Comparison of ENCODE assay signal across 8 cellular contexts in the genomic region with DNA sequence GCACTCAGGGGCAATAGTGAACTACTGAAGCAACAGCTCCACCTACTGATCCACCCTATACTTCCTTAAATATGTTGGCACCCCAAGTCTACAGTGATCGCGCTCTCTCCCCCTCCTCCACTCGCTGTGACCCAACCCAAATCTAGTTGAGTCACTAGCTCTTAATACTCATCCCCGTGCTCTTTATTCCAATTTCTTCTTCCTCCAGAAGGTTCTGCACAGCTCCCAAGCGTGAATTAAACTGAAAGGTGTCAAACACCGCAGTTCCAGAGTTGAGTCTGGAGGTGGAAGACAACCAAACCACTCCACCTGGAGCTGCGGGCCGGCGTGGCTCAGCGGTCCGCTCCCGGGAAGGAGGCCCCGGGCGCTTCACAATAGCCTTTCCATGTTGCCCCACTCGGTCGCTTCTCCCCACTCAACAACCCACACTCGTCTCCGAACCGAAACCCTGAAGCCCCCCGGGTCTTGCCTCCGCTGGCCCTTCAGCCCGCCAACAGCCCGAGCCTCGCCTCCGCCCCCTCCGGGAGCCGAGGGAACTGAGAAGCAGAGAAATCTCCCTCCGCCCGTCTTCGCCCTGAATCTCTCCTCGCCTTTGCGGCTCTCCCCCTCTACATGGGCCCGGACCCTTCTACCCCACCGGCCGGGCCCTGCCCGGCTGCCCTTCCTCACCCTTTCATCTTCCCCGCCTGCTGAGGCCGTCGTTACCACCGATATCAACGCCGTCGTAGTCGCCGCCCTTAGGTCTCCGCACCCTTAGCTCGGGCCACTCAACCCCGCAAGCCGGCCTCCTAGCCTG. TPM values are rescaled to one million over a fixed set of nuclear protein-coding genes. Genes with fewer than 3 reads are reported as not detected.
DNase-seq lines count a peak whose midpoint lies in the region; ATAC-seq and TF ChIP-seq lines count a peak whose summit lies in the region.

No MANE protein-coding gene starts in this region.

- peak; percentile 57 to 70 for TF ChIP-seq CTCF in fibroblast of lung (conservative IDR thresholded peaks at IDR 0.05 in 1 of 2, IDR thresholded peaks at IDR 0.05 in 1 of 2; ENCODE audit: low read depth in 1 of 2, low read length in 2 of 2)

- peaks cover 58 to 74% of the 10 kb centered on the region in 2 donors for H3K4me1 Mint-ChIP-seq in natural killer cell treated with Interleukin-12 subunit alpha and Interleukin-12 subunit beta and Interleukin-15 and Interleukin-18, amount 100 ng/mL, for 72 hours (ENCODE audit: low read depth in 2 of 2)

- DNase-seq in DMS53 treated with DMSO at 0.1 percent for 48 hours (lab: John Stamatoyannopoulos, UW; ENCODE audit: unreplicated experiment), result peak; percentile 56
- DNase-seq in GOT3 (lab: John Stamatoyannopoulos, UW), result peak; percentile 31
- peak; percentile 89 for DNase-seq in LHCN-M2 (ENCODE audit: low read depth)
- peak; percentile 98 for DNase-seq in RKO (ENCODE audit: low spot score)
- DNase-seq in activated T-helper 1 cell treated with anti-CD3 and anti-CD28 coated beads, Interleukin-2, amount 50 U/mL, for 16 hours (ENCODE audit: low read depth in 1 of 2, low spot score in 1 of 2), result peak; percentile 36 to 60
- peak; percentile 89 to 93 for DNase-seq in fibroblast of lung (ENCODE audit: low read depth in 2 of 2)
- DNase-seq in natural killer cell treated with Interleukin-12 subunit alpha and Interleukin-12 subunit beta and Interleukin-15 and Interleukin-18, amount 100 ng/mL, for 72 hours (ENCODE audit: low spot score), result peak; percentile 79
- peak; percentile 73 for DNase-seq in stimulated activated naive CD8-positive, alpha-beta T cell treated with anti-CD3 and anti-CD28 coated beads, Interleukin-15, Interleukin-2, amounts not matched to agents 100 U/mL and 50 U/mL, for 24 hours

- peaks cover 88% of the 10 kb centered on the region for H3K79me2 ChIP-seq in fibroblast of lung (ENCODE audit: control insufficient read depth, insufficient read depth, low read length)

- peak overlapping the region; percentile 71 to 100 (median 90) for H3K4me3 ChIP-seq in fibroblast of lung (replicated peaks in 1 of 4; ENCODE audit: control extremely low read depth in 1 of 4, insufficient read depth in 1 of 4, low read depth in 3 of 4, low read length in 4 of 4)

- peaks cover 7% of the 10 kb centered on the region for H3K36me3 Mint-ChIP-seq in natural killer cell treated with Interleukin-12 subunit alpha and Interleukin-12 subunit beta and Interleukin-15 and Interleukin-18, amount 100 ng/mL, for 72 hours

- H4K20me1 ChIP-seq in fibroblast of lung (ENCODE audit: control insufficient read depth, extremely low read depth, insufficient read depth, low read length), result peaks cover 3% of the 10 kb centered on the region

- H3K4me3 Mint-ChIP-seq in natural killer cell treated with Interleukin-12 subunit alpha and Interleukin-12 subunit beta and Interleukin-15 and Interleukin-18, amount 100 ng/mL, for 72 hours, result peak overlapping the region; percentile 95

- H3K27me3 ChIP-seq in fibroblast of lung (ENCODE audit: control insufficient read depth, insufficient read depth, low read length), result no peaks in the 10 kb centered on the region

- no peaks in the 10 kb centered on the region for H3K9me3 Mint-ChIP-seq in natural killer cell treated with Interleukin-12 subunit alpha and Interleukin-12 subunit beta and Interleukin-15 and Interleukin-18, amount 100 ng/mL, for 72 hours

- peaks cover 7% of the 10 kb centered on the region for H3K4me1 ChIP-seq in fibroblast of lung (ENCODE audit: control insufficient read depth, extremely low read depth, insufficient read depth, low read length)

- H3K9ac ChIP-seq in fibroblast of lung (ENCODE audit: insufficient read depth, low read length), result peak overlapping the region; percentile 96

- H3K27ac Mint-ChIP-seq in natural killer cell treated with Interleukin-12 subunit alpha and Interleukin-12 subunit beta and Interleukin-15 and Interleukin-18, amount 100 ng/mL, for 72 hours, result peak overlapping the region; percentile 99 to 100

- peak; percentile 78 to 80 for ATAC-seq in natural killer cell treated with Interleukin-12 subunit alpha and Interleukin-12 subunit beta and Interleukin-15 and Interleukin-18, amount 100 ng/mL, for 72 hours
- peak; percentile 74 for ATAC-seq in stimulated activated naive CD8-positive, alpha-beta T cell treated with anti-CD3 and anti-CD28 coated beads, Interleukin-15, Interleukin-2, amounts not matched to agents 100 U/mL and 50 U/mL, for 24 hours

- peak overlapping the region; percentile 100 for H3K27ac ChIP-seq in fibroblast of lung (ENCODE audit: insufficient read depth, low read length)

- no peaks in the 10 kb centered on the region for H3K27me3 Mint-ChIP-seq in natural killer cell treated with Interleukin-12 subunit alpha and Interleukin-12 subunit beta and Interleukin-15 and Interleukin-18, amount 100 ng/mL, for 72 hours

- peak overlapping the region; percentile 29 for H2AFZ ChIP-seq in fibroblast of lung (ENCODE audit: low read length)

- peak overlapping the region; percentile 76 for H3K4me2 ChIP-seq in fibroblast of lung (ENCODE audit: extremely low read depth, insufficient read depth, low read length)

- H3K36me3 ChIP-seq in fibroblast of lung (ENCODE audit: control insufficient read depth, insufficient read depth, low read length), result no peaks in the 10 kb centered on the region

- no peaks in the 10 kb centered on the region for H3K9me3 ChIP-seq in fibroblast of lung (ENCODE audit: control insufficient read depth, insufficient read depth, low read depth, low read length)

RNA-seq across cellular contexts. Expression of a gene that starts 0.6 kb away (rescaled TPM):
- total RNA-seq in LHCN-M2 (2014; rRNA removed) (204 and 247 TPM in 2 replicates), fibroblast of lung (232 and 252 TPM in 2 replicates)
- polyA plus RNA-seq in LHCN-M2 (2012), result 66.7 TPM
- polyA plus RNA-seq in fibroblast of lung, result 150 and 189 TPM in 2 replicates
- polyA plus RNA-seq in fibroblast of lung (2012), result 119 and 178 TPM in 2 replicates
- polyA minus RNA-seq in fibroblast of lung (ENCODE audit: low replicate concordance), result 18.6 and 22.7 TPM in 2 replicates
- 10 to 100 TPM; 97.3 to 98.0 TPM for total RNA-seq in natural killer cell treated with Interleukin-12 subunit alpha and Interleukin-12 subunit beta and Interleukin-15 and Interleukin-18, amount 100 ng/mL, for 72 hours

RNA-seq across cellular contexts. Expression of a gene that starts 1.4 kb away (rescaled TPM):
- total RNA-seq in LHCN-M2 (2014; rRNA removed) (54.8 and 59.2 TPM in 2 replicates), fibroblast of lung (125 and 213 TPM in 2 replicates)
- 21.6 TPM for polyA plus RNA-seq in LHCN-M2 (2012)
- 75.7 and 80.6 TPM in 2 replicates for polyA plus RNA-seq in fibroblast of lung
- polyA plus RNA-seq in fibroblast of lung (2012), result 50.8 and 52.2 TPM in 2 replicates
- polyA minus RNA-seq in fibroblast of lung (ENCODE audit: low replicate concordance), result 22.9 and 28.1 TPM in 2 replicates
- total RNA-seq in natural killer cell treated with Interleukin-12 subunit alpha and Interleukin-12 subunit beta and Interleukin-15 and Interleukin-18, amount 100 ng/mL, for 72 hours, result 10 to 100 TPM; 44.7 to 76.8 TPM

RNA-seq across cellular contexts. Expression of a gene that starts 49.0 kb away (rescaled TPM):
- 8.3 and 11.9 TPM in 2 replicates for total RNA-seq in LHCN-M2 (2014; rRNA removed)
- 2.4 TPM for polyA plus RNA-seq in LHCN-M2 (2012)
- total RNA-seq in fibroblast of lung, result 5.9 and 8.9 TPM in 2 replicates
- polyA plus RNA-seq in fibroblast of lung, result 13.0 and 15.8 TPM in 2 replicates
- 3.3 and 4.9 TPM in 2 replicates for polyA plus RNA-seq in fibroblast of lung (2012)
- polyA minus RNA-seq in fibroblast of lung (ENCODE audit: low replicate concordance), result 11.3 and 11.6 TPM in 2 replicates
- 10 to 100 TPM; 18.0 to 19.4 TPM for total RNA-seq in natural killer cell treated with Interleukin-12 subunit alpha and Interleukin-12 subunit beta and Interleukin-15 and Interleukin-18, amount 100 ng/mL, for 72 hours

Comparison
In these comparisons a context has a peak if more than half of its experiments do, and no peak if none do; other contexts are left out.
1. Peak in every context shown above with its lines: DNase-seq, ATAC-seq, H3K4me3 ChIP-seq and H3K27ac ChIP-seq.
2. DNase-seq: peak in every context shown above with its lines; median percentile 98 in RKO; 91 in fibroblast of lung; 89 in LHCN-M2; 79 in natural killer cell treated with Interleukin-12 subunit alpha and Interleukin-12 subunit beta and Interleukin-15 and Interleukin-18, amount 100 ng/mL, for 72 hours; 73 in stimulated activated naive CD8-positive, alpha-beta T cell treated with anti-CD3 and anti-CD28 coated beads, Interleukin-15, Interleukin-2, amounts not matched to agents 100 U/mL and 50 U/mL, for 24 hours; 56 in DMS53 treated with DMSO at 0.1 percent for 48 hours; 48 in activated T-helper 1 cell treated with anti-CD3 and anti-CD28 coated beads, Interleukin-2, amount 50 U/mL, for 16 hours; 31 in GOT3.